ENCODE assay signal across 8 cellular contexts in the genomic region with DNA sequence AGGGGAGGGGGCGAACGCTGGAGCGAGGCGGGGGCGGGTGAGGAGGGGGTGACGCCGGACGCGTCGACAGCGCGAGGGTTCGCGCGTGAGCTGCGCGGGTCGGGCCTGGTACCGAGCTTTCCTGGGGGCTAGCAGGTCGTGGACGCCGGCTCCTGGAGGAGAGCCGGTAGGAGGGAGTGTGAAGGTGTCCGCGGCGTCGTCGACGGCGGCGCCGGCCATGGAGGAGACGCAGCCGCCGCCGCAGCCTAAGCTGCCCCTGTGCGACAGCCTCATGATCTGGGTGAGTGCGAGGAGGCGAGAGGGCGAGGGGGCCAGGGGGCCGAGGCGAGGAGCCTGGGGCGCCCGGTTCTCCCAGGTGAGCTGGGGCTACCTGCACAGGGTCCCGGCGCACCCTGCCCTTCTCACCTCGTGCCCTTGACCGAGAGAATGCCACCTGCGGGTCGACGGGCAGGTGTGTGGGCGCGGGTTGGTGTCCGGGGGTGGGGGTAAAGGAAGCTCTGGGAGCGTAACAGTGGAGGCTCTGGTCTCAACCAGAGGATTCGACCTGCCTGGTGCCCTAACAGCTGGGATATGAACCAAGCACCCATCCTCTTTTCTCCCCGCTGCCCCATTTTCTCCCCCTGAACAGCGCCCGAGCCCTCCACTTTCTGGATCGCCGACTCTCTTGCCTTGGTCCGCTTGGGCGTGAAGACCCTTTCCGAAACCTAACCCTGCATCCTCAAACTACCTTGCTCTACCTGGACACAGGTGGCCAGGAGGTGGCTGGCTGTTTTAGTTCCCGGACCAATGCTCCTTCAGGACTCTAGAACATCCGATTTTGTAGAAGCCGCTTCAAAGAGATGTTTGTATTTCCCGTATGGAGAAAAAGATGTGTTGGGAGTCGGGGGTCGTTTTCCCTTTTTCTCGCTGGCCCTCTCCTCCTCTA. TPM values are rescaled to one million over a fixed set of nuclear protein-coding genes. Genes with fewer than 3 reads are reported as not detected.
DNase-seq lines count a peak whose midpoint lies in the region; ATAC-seq and TF ChIP-seq lines count a peak whose summit lies in the region.

HOOK1 (plus strand) TSS at position 49 of the 925 bp plus-strand sequence; CDS start at position 218, 169 bp downstream.

- no peaks in the 10 kb centered on the region for H3K36me3 Mint-ChIP-seq in T-helper 1 cell treated with Interleukin-12 subunit alpha and Interleukin-12 subunit beta and Interleukin-4 antibody, amounts not matched to agents 30 μg/mL and 1 μg/mL, for 36 hours (ENCODE audit: low read depth)

- peaks cover 4% of the 10 kb centered on the region for H3K4me1 Mint-ChIP-seq in T-helper 1 cell treated with Interleukin-12 subunit alpha and Interleukin-12 subunit beta and Interleukin-4 antibody, amounts not matched to agents 30 μg/mL and 1 μg/mL, for 36 hours (ENCODE audit: low read depth)

- 34% methylated on average over 15 of the region's 71 CpGs for WGBS in esophagus muscularis mucosa

- H3K27me3 ChIP-seq in esophagus muscularis mucosa (peaks cover 8 to 55% (median 30%) of the 10 kb centered on the region in 4 donors), neutrophil (peaks cover 65% of the 10 kb centered on the region)

- ATAC-seq in HG02943 (IDR thresholded peaks at IDR 0.05; ENCODE audit: low read depth, unreplicated experiment), result peak; percentile 35

- peaks cover 12% of the 10 kb centered on the region for H3K27me3 Mint-ChIP-seq in T-helper 1 cell treated with Interleukin-12 subunit alpha and Interleukin-12 subunit beta and Interleukin-4 antibody, amounts not matched to agents 30 μg/mL and 1 μg/mL, for 36 hours (ENCODE audit: low read depth)

- H3K9me3 Mint-ChIP-seq in T-helper 1 cell treated with Interleukin-12 subunit alpha and Interleukin-12 subunit beta and Interleukin-4 antibody, amounts not matched to agents 30 μg/mL and 1 μg/mL, for 36 hours, result no peaks in the 10 kb centered on the region

- DNase-seq in NCI-H2107 treated with DMSO at 0.1 percent for 48 hours (lab: John Stamatoyannopoulos, UW; ENCODE audit: unreplicated experiment) (peak; percentile 42), NCI-H2107 (lab: John Stamatoyannopoulos, UW) (no peak), esophagus muscularis mucosa (ENCODE audit: extremely low spot score) (no peak), T1000 (lab: John Stamatoyannopoulos, UW) (no peak), globus pallidus (ENCODE audit: low spot score) (no peak)

- TF ChIP-seq CTCF in esophagus muscularis mucosa (IDR thresholded peaks at IDR 0.05) (no peak), neutrophil (IDR thresholded peaks at IDR 0.05) (no peak)

- intact Hi-C loops in esophagus muscularis mucosa (cut with DNase I), result no loop called here

- H3K4me3 ChIP-seq in esophagus muscularis mucosa, result peak within 1 kb of the TSS; percentile 46 to 58 (median 46)
- H3K4me3 ChIP-seq in neutrophil (ENCODE audit: low read depth in 1 of 2, low read length in 1 of 2), result peak within 1 kb of the TSS; percentile 54 to 64

- H3K4me1 ChIP-seq in esophagus muscularis mucosa (peaks cover 16 to 19% (median 17%) of the 10 kb centered on the region in 4 donors), neutrophil (ENCODE audit: control insufficient read depth in 1 of 2, insufficient read depth in 1 of 2, low read depth in 1 of 2, low read length in 1 of 2) (peaks cover 8 to 13% of the 10 kb centered on the region in 2 experiments)

- no peak for TF ChIP-seq POLR2A in esophagus muscularis mucosa (IDR thresholded peaks at IDR 0.05; ENCODE audit: low read depth)

- H3K27ac ChIP-seq in esophagus muscularis mucosa (replicated peaks in 1 of 4) (no peak within 1 kb of the TSS), neutrophil (no peak within 1 kb of the TSS)

- no peaks in the 10 kb centered on the region for H3K36me3 ChIP-seq in esophagus muscularis mucosa
- no peaks in the 10 kb centered on the region for H3K36me3 ChIP-seq in neutrophil

- H3K9me3 ChIP-seq in esophagus muscularis mucosa (no peaks in the 10 kb centered on the region), neutrophil (no peaks in the 10 kb centered on the region)

- TF ChIP-seq EP300 in esophagus muscularis mucosa (IDR thresholded peaks at IDR 0.05), result no peak

- H3K4me3 Mint-ChIP-seq in T-helper 1 cell treated with Interleukin-12 subunit alpha and Interleukin-12 subunit beta and Interleukin-4 antibody, amounts not matched to agents 30 μg/mL and 1 μg/mL, for 36 hours, result peak within 1 kb of the TSS; percentile 84

- peak within 1 kb of the TSS; percentile 64 for H3K27ac Mint-ChIP-seq in T-helper 1 cell treated with Interleukin-12 subunit alpha and Interleukin-12 subunit beta and Interleukin-4 antibody, amounts not matched to agents 30 μg/mL and 1 μg/mL, for 36 hours

RNA-seq across cellular contexts. Expression of gene HOOK1, which starts in this region (rescaled TPM):
- under 1 TPM; under 0.01 to 0.33 (median 0.15) TPM for total RNA-seq in esophagus muscularis mucosa
